Comparison of ENCODE assay signal across 9 cellular contexts in genomic region chr5:43396762-43397304, GRCh38. TPM values are rescaled to one million over a fixed set of nuclear protein-coding genes. Genes with fewer than 3 reads are reported as not detected.
DNase-seq lines count a peak whose midpoint lies in the region; ATAC-seq and TF ChIP-seq lines count a peak whose summit lies in the region.
"Had no signal": no experiment of that assay in that cellular context is flagged by ENCODE, and none has a peak within 500 bp of the region (broad histone marks: within the 10 kb centered on the region; RNA-seq: fewer than 3 reads in every experiment).

No MANE protein-coding gene starts in this region.

- DNase-seq in CD8-positive, alpha-beta T cell, result peak; percentile 40 to 80 (median 59)
- DNase-seq in HS-5 (ENCODE audit: low read depth), result peak; percentile 49
- peak; percentile 69 to 75 for DNase-seq in activated CD4-positive, alpha-beta T cell treated with anti-CD3 and anti-CD28 coated beads, Interleukin-2, amount 50 U/mL, for 48 hours
- DNase-seq in endodermal cell, result no peak
- DNase-seq in natural killer cell, result peak; percentile 58
- no peak for DNase-seq in occipital lobe (lab: John Stamatoyannopoulos, UW)

- POLR2A ChIA-PET in CD8-positive, alpha-beta T cell (lab: Charles Lee), result interaction anchor here (0.7 to 3.1 kb wide), 9 partner anchors 83 to 1526 kb away, joined by 3 to 29 read pairs (median 5); partner anchors contain the start of genes HMGCS1, NNT, OXCT1 and TMEM267

- H3K27me3 ChIP-seq in CD8-positive, alpha-beta T cell (ENCODE audit: insufficient read depth, low read length), result no peaks in the 10 kb centered on the region
- peaks cover 11% of the 10 kb centered on the region for H3K27me3 ChIP-seq in endodermal cell (ENCODE audit: control insufficient read depth, insufficient read depth, low read length, poor library complexity, severe bottlenecking)
- no peaks in the 10 kb centered on the region for H3K27me3 ChIP-seq in stomach smooth muscle (ENCODE audit: control insufficient read depth in 1 of 2, insufficient read depth in 2 of 2, low read length in 2 of 2)

- CTCF ChIA-PET in CD8-positive, alpha-beta T cell (lab: Charles Lee), result interaction anchor here (0.6 to 4.2 kb wide), 3 partner anchors 7 to 446 kb away, joined by 3 to 29 read pairs (median 8); partner anchors contain the start of gene TMEM267

- WGBS in endodermal cell (ENCODE audit: insufficient coverage in 1 of 2, insufficient read length in 1 of 2), 2 experiments, result 72 to 74% methylated on average over 48 to 53 of the region's 53 CpGs

- H3K4me3 ChIP-seq in CD8-positive, alpha-beta T cell (ENCODE audit: low read depth, low read length), result peak overlapping the region; percentile 66
- no peak overlapping the region for H3K4me3 ChIP-seq in endodermal cell (ENCODE audit: low read length)
- peak overlapping the region; percentile 78 to 79 for H3K4me3 ChIP-seq in stomach smooth muscle (ENCODE audit: low read length in 2 of 2)

- peak overlapping the region; percentile 77 for H3K27ac ChIP-seq in CD8-positive, alpha-beta T cell (ENCODE audit: low read depth, low read length)
- H3K27ac ChIP-seq in endodermal cell (ENCODE audit: low read depth, low read length) (no peak overlapping the region), stomach smooth muscle (ENCODE audit: low read length) (no peak overlapping the region)
- H3K27ac ChIP-seq: KMS-11 had no signal

- intact Hi-C loops in CD8-positive, alpha-beta T cell (cut with DNase I, micrococcal nuclease), result loop anchor here (1.0 to 5.0 kb wide), 8 partner anchors 8 to 1415 kb away; partner anchors contain the start of genes HMGCS1 (in 1 of the 2), TMEM267 (in 1 of the 2) and ZNF131 (in 1 of the 2)
- intact Hi-C loops in natural killer cell (cut with micrococcal nuclease), result loop anchor here (2.0 kb wide), 1 partner anchor 86 kb away; the partner anchor contains the start of gene TMEM267

- H3K27me3 Mint-ChIP-seq in CD8-positive, alpha-beta T cell (ENCODE audit: low read depth), result no peaks in the 10 kb centered on the region
- peaks cover 12% of the 10 kb centered on the region for H3K27me3 Mint-ChIP-seq in endodermal cell (ENCODE audit: insufficient read depth)
- no peaks in the 10 kb centered on the region for H3K27me3 Mint-ChIP-seq in natural killer cell (ENCODE audit: low read depth in 2 of 2)

- peaks cover 18% of the 10 kb centered on the region for H3K4me1 ChIP-seq in CD8-positive, alpha-beta T cell (ENCODE audit: insufficient read depth, low read length)
- H3K4me1 ChIP-seq in endodermal cell (ENCODE audit: control insufficient read depth, insufficient read depth, low read length), result no peaks in the 10 kb centered on the region
- peaks cover 8% of the 10 kb centered on the region for H3K4me1 ChIP-seq in stomach smooth muscle (ENCODE audit: control insufficient read depth, insufficient read depth, low read length)

- H3K4me1 Mint-ChIP-seq in CD8-positive, alpha-beta T cell (ENCODE audit: low read depth), result peaks cover 39% of the 10 kb centered on the region
- H3K4me1 Mint-ChIP-seq in endodermal cell (no peaks in the 10 kb centered on the region), natural killer cell (peaks cover 8 to 15% of the 10 kb centered on the region in 2 donors)

- ATAC-seq in CD8-positive, alpha-beta T cell, result peak; percentile 93
- ATAC-seq in GM19468 (IDR thresholded peaks at IDR 0.05; ENCODE audit: extremely low read depth, unreplicated experiment) (peak; percentile 77), natural killer cell (peak; percentile 95 to 97 (median 96))

- peak overlapping the region; percentile 96 for H3K27ac Mint-ChIP-seq in CD8-positive, alpha-beta T cell
- H3K27ac Mint-ChIP-seq in endodermal cell (peak overlapping the region; percentile 57), natural killer cell (peak overlapping the region; percentile 93 to 97)

- H3K9me3 ChIP-seq in CD8-positive, alpha-beta T cell (ENCODE audit: low read length), result no peaks in the 10 kb centered on the region
- H3K9me3 ChIP-seq in endodermal cell (ENCODE audit: control insufficient read depth, low read length), result peaks cover 15% of the 10 kb centered on the region
- H3K9me3 ChIP-seq in stomach smooth muscle (ENCODE audit: control insufficient read depth in 2 of 2, low read length in 2 of 2), result peaks cover 0 to 2% of the 10 kb centered on the region in 2 donors

- peak overlapping the region; percentile 94 for H3K4me3 Mint-ChIP-seq in CD8-positive, alpha-beta T cell
- H3K4me3 Mint-ChIP-seq in endodermal cell, result peak overlapping the region; percentile 63
- H3K4me3 Mint-ChIP-seq in natural killer cell, result peak overlapping the region; percentile 100

- peaks cover 10% of the 10 kb centered on the region for H3K36me3 Mint-ChIP-seq in CD8-positive, alpha-beta T cell
- H3K36me3 Mint-ChIP-seq in endodermal cell (ENCODE audit: low read depth), result no peaks in the 10 kb centered on the region
- H3K36me3 Mint-ChIP-seq in natural killer cell, result no peaks in the 10 kb centered on the region

- H3K36me3 ChIP-seq in CD8-positive, alpha-beta T cell (ENCODE audit: insufficient read depth, low read length), result no peaks in the 10 kb centered on the region
- H3K36me3 ChIP-seq in endodermal cell (ENCODE audit: control insufficient read depth, insufficient read depth, low read length) (no peaks in the 10 kb centered on the region), stomach smooth muscle (ENCODE audit: control insufficient read depth in 2 of 2, insufficient read depth in 2 of 2, low read length in 2 of 2) (no peaks in the 10 kb centered on the region)

- H3K9me3 Mint-ChIP-seq in CD8-positive, alpha-beta T cell, result no peaks in the 10 kb centered on the region
- H3K9me3 Mint-ChIP-seq in endodermal cell (no peaks in the 10 kb centered on the region), natural killer cell (no peaks in the 10 kb centered on the region)

- H3K9ac ChIP-seq in endodermal cell (ENCODE audit: extremely low read depth, low read length, poor library complexity, severe bottlenecking) (no peak overlapping the region), stomach smooth muscle (ENCODE audit: low read length in 2 of 2) (peak overlapping the region; percentile 39 to 66)
- H3K9ac ChIP-seq: KMS-11 had no signal

- no peak for TF ChIP-seq CTCF in CD8-positive, alpha-beta T cell (IDR thresholded peaks at IDR 0.05)
- no peak for TF ChIP-seq CTCF in endodermal cell (conservative IDR thresholded peaks at IDR 0.05)
- TF ChIP-seq CTCF in natural killer cell (IDR thresholded peaks at IDR 0.05), result no peak

RNA-seq across cellular contexts. Expression of gene CCL28, which starts 15.4 kb away (rescaled TPM):
- 10 to 100 TPM; 19.5 to 20.9 TPM for total RNA-seq in CD8-positive, alpha-beta T cell
- total RNA-seq in endodermal cell (1 to 10 TPM in 1 of 2 donors, not detected in 1; 1.7 TPM), natural killer cell (10 to 100 TPM; 17.5 to 25.8 (median 25.1) TPM), occipital lobe (0.47 TPM)
- not detected for polyA plus RNA-seq in endodermal cell (2013, experiment 1 of 2)
- polyA plus RNA-seq in endodermal cell (2013, experiment 2 of 2), result not detected

Comparison
In these comparisons a context has a peak if more than half of its experiments do, and no peak if none do; other contexts are left out.
1. DNase-seq: peak in CD8-positive, alpha-beta T cell (7 of 7), HS-5 (single experiment), activated CD4-positive, alpha-beta T cell treated with anti-CD3 and anti-CD28 coated beads, Interleukin-2, amount 50 U/mL, for 48 hours (2 of 2) and natural killer cell (single experiment); none in endodermal cell (single experiment) and occipital lobe (single experiment).
2. RNA of gene CCL28, which starts 15.4 kb away (total RNA-seq): 17.5 to 25.8 TPM in natural killer cell and 19.5 to 20.9 TPM in CD8-positive, alpha-beta T cell; 1.7 TPM in endodermal cell and 0.47 TPM in occipital lobe (single experiment); every median in the first group is over 4 times any median in the second.
3. Peak in every context shown above with its lines, with median percentiles within 50 percentile points of each other: ATAC-seq, H3K27ac Mint-ChIP-seq and H3K4me3 Mint-ChIP-seq.